11 cellular contexts compared by ENCODE assay signal in genomic region chr7:100432621-100433275, GRCh38. TPM values are rescaled to one million over a fixed set of nuclear protein-coding genes. Genes with fewer than 3 reads are reported as not detected.
DNase-seq lines count a peak whose midpoint lies in the region; ATAC-seq and TF ChIP-seq lines count a peak whose summit lies in the region.
"Had no signal": no experiment of that assay in that cellular context is flagged by ENCODE, and none has a peak within 500 bp of the region (broad histone marks: within the 10 kb centered on the region; RNA-seq: fewer than 3 reads in every experiment).

No MANE protein-coding gene starts in this region.

- no peak for ATAC-seq in HG02884 (IDR thresholded peaks at IDR 0.05; ENCODE audit: unreplicated experiment)

- H3K9ac ChIP-seq in Loucy (ENCODE audit: low read depth, low read length, poor library complexity, severe bottlenecking): peak overlapping the region; percentile 98

- TF ChIP-seq CTCF in Loucy (conservative IDR thresholded peaks at IDR 0.05; ENCODE audit: low read length) (no peak), brain (conservative IDR thresholded peaks at IDR 0.05) (no peak), neutrophil (IDR thresholded peaks at IDR 0.05) (no peak)

- H2AFZ ChIP-seq in Loucy (ENCODE audit: low read length): no peak overlapping the region

- H3K9me3 ChIP-seq in CD4-positive, alpha-beta memory T cell (ENCODE audit: control insufficient read depth in 1 of 2, low read length in 2 of 2): no peaks in the 10 kb centered on the region
- H3K9me3 ChIP-seq in Loucy (ENCODE audit: insufficient read depth, low read depth, low read length) (no peaks in the 10 kb centered on the region), neutrophil (no peaks in the 10 kb centered on the region)
- H3K9me3 ChIP-seq: tibial nerve had no signal

- peaks cover 58% of the 10 kb centered on the region for H3K4me1 ChIP-seq in CD4-positive, alpha-beta memory T cell (ENCODE audit: insufficient read depth, low read length)
- peaks cover 53% of the 10 kb centered on the region for H3K4me1 ChIP-seq in Loucy (ENCODE audit: insufficient read depth, low read length, poor library complexity, severe bottlenecking)
- peaks cover 40 to 51% of the 10 kb centered on the region in 2 experiments for H3K4me1 ChIP-seq in neutrophil (ENCODE audit: control insufficient read depth in 1 of 2, insufficient read depth in 1 of 2, low read depth in 1 of 2, low read length in 1 of 2)

- H4K20me1 ChIP-seq in Loucy (ENCODE audit: insufficient read depth, low read length, poor library complexity, severe bottlenecking): peaks cover 54% of the 10 kb centered on the region

- no peaks in the 10 kb centered on the region for H3K27me3 ChIP-seq in CD4-positive, alpha-beta memory T cell (ENCODE audit: insufficient read depth, low read length)
- H3K27me3 ChIP-seq in Loucy (ENCODE audit: insufficient read depth, low read length, poor library complexity, severe bottlenecking): no peaks in the 10 kb centered on the region
- no peaks in the 10 kb centered on the region for H3K27me3 ChIP-seq in neutrophil
- H3K27me3 ChIP-seq: tibial nerve had no signal

- no peaks in the 10 kb centered on the region for H3K9me2 ChIP-seq in Loucy (replicated peaks; ENCODE audit: low read depth, low read length)

- POLR2A ChIA-PET in CD4-positive, alpha-beta memory T cell (lab: Charles Lee; ENCODE audit: partially characterized antibody): interaction anchor here (0.7 to 7.0 kb wide), 3 partner anchors 21 to 255 kb away, joined by 3 to 74 read pairs (median 3); partner anchors contain the start of genes FBXO24, GPC2, LRCH4 and STAG3

- H3K9me3 Mint-ChIP-seq in CD4-positive, alpha-beta memory T cell: peaks cover 0 to 14% (median 0%) of the 10 kb centered on the region in 8 donors
- H3K9me3 Mint-ChIP-seq in brain: peaks cover 0 to 11% (median 4%) of the 10 kb centered on the region in 5 experiments

- DNase-seq in CD4-positive, alpha-beta memory T cell: no peak
- DNase-seq in NCI-H1105 treated with DMSO at 0.1 percent for 48 hours (lab: John Stamatoyannopoulos, UW) (no peak), midbrain (lab: John Stamatoyannopoulos, UW) (no peak), AG20443 (ENCODE audit: low spot score) (no peak)
- DNase-seq: Kasumi-1; stimulated activated CD4-positive, alpha-beta T cell treated with anti-CD3 and anti-CD28 coated beads, Interleukin-4, amount 100 ng/mL, for 1 hour had no signal

- peaks cover 28 to 82% (median 49%) of the 10 kb centered on the region in 4 donors for H3K4me1 Mint-ChIP-seq in CD4-positive, alpha-beta memory T cell
- H3K4me1 Mint-ChIP-seq in brain: peaks cover 66% of the 10 kb centered on the region

- peaks cover 12 to 66% of the 10 kb centered on the region in 2 donors for H3K36me3 Mint-ChIP-seq in CD4-positive, alpha-beta memory T cell
- peaks cover 43% of the 10 kb centered on the region for H3K36me3 Mint-ChIP-seq in brain

- intact Hi-C loops in CD4-positive, alpha-beta memory T cell (cut with micrococcal nuclease): no loop called here

- CTCF ChIA-PET in CD4-positive, alpha-beta memory T cell (lab: Charles Lee; ENCODE audit: partially characterized antibody): interaction anchor here (0.7 to 2.7 kb wide), 2 partner anchors 18 to 259 kb away, joined by 3 to 8 read pairs; no protein-coding TSS in a partner anchor

- peaks cover 66% of the 10 kb centered on the region for H3K79me2 ChIP-seq in Loucy (ENCODE audit: insufficient read depth, low read length)

- peak overlapping the region; percentile 83 for H3K4me2 ChIP-seq in Loucy (ENCODE audit: low read depth, low read length, poor library complexity, severe bottlenecking)

- 0 out of 2 replicates have a peak, but pooled peaks cover 6% of the 10 kb centered on the region for H3F3A ChIP-seq in Loucy (ENCODE audit: low read depth)

- peak overlapping the region in 6 of 7 donors; percentile 61 to 99 (median 78) for H3K27ac Mint-ChIP-seq in CD4-positive, alpha-beta memory T cell
- peak overlapping the region; percentile 39 to 98 (median 92) for H3K27ac Mint-ChIP-seq in brain

- peaks cover 0 to 5% of the 10 kb centered on the region in 2 donors for H3K27me3 Mint-ChIP-seq in CD4-positive, alpha-beta memory T cell
- H3K27me3 Mint-ChIP-seq in brain: peaks cover 22% of the 10 kb centered on the region

- no peak overlapping the region for H3K4me3 ChIP-seq in CD4-positive, alpha-beta memory T cell (ENCODE audit: low read length in 2 of 2)
- H3K4me3 ChIP-seq in Loucy (ENCODE audit: low read length, poor library complexity, severe bottlenecking) (peak overlapping the region; percentile 85), neutrophil (ENCODE audit: low read depth in 1 of 2, low read length in 1 of 2) (no peak overlapping the region)
- H3K4me3 ChIP-seq: tibial nerve had no signal

- peaks cover 22% of the 10 kb centered on the region for H3K36me3 ChIP-seq in CD4-positive, alpha-beta memory T cell (ENCODE audit: insufficient read depth, low read length)
- H3K36me3 ChIP-seq in Loucy (ENCODE audit: insufficient read depth, low read length) (peaks cover 33% of the 10 kb centered on the region; the same call in 1 of the 2 replicates), neutrophil (peaks cover 26% of the 10 kb centered on the region)

- peak overlapping the region in 7 of 8 donors; percentile 31 to 91 (median 57) for H3K4me3 Mint-ChIP-seq in CD4-positive, alpha-beta memory T cell
- H3K4me3 Mint-ChIP-seq in brain: peak overlapping the region; percentile 88 to 94 (median 91)

- H3K27ac ChIP-seq in CD4-positive, alpha-beta memory T cell (ENCODE audit: low read depth, low read length): no peak overlapping the region
- peak overlapping the region; percentile 98 for H3K27ac ChIP-seq in neutrophil

RNA-seq across cellular contexts. Expression of gene MEPCE, which starts 3.1 kb away (rescaled TPM):
- 10 to 100 TPM; 57.3 to 58.8 TPM for total RNA-seq in CD4-positive, alpha-beta memory T cell
- 10 to 100 TPM in 1 of 2 donors, 1 to 10 TPM in 1; 7.9 to 11.8 TPM for polyA plus RNA-seq in CD4-positive, alpha-beta memory T cell
- polyA plus RNA-seq in brain (ENCODE audit: insufficient read depth, low read depth, low replicate concordance): 57.4 TPM

RNA-seq across cellular contexts. Expression of gene PPP1R35, which starts 3.5 kb away (rescaled TPM):
- total RNA-seq in CD4-positive, alpha-beta memory T cell: 10 to 100 TPM; 77.7 to 83.8 TPM
- polyA plus RNA-seq in CD4-positive, alpha-beta memory T cell: 10 to 100 TPM; 28.6 to 49.7 TPM
- polyA plus RNA-seq in brain (ENCODE audit: insufficient read depth, low read depth, low replicate concordance): 34.4 TPM

RNA-seq across cellular contexts. Expression of gene ZCWPW1, which starts 4.2 kb away (rescaled TPM):
- total RNA-seq in CD4-positive, alpha-beta memory T cell: 10 to 100 TPM; 10.1 to 12.4 TPM
- 1 to 10 TPM; 5.0 to 6.1 TPM for polyA plus RNA-seq in CD4-positive, alpha-beta memory T cell
- polyA plus RNA-seq in brain (ENCODE audit: insufficient read depth, low read depth, low replicate concordance): 6.4 TPM

RNA-seq across cellular contexts. Expression of gene SPACDR, which starts 31.3 kb away (rescaled TPM):
- total RNA-seq in CD4-positive, alpha-beta memory T cell: 1 to 10 TPM; 4.6 to 5.7 TPM
- under 1 TPM; 0.26 to 0.34 TPM for polyA plus RNA-seq in CD4-positive, alpha-beta memory T cell
- 1.6 TPM for polyA plus RNA-seq in brain (ENCODE audit: insufficient read depth, low read depth, low replicate concordance)

RNA-seq across cellular contexts. Expression of gene TSC22D4, which starts 46.3 kb away (rescaled TPM):
- total RNA-seq in CD4-positive, alpha-beta memory T cell: 100 to 1,000 TPM; 144 to 154 TPM
- 10 to 100 TPM; 30.0 to 34.5 TPM for polyA plus RNA-seq in CD4-positive, alpha-beta memory T cell
- polyA plus RNA-seq in brain (ENCODE audit: insufficient read depth, low read depth, low replicate concordance): 383 TPM
